9 cellular contexts compared by ENCODE assay signal in the genomic region with DNA sequence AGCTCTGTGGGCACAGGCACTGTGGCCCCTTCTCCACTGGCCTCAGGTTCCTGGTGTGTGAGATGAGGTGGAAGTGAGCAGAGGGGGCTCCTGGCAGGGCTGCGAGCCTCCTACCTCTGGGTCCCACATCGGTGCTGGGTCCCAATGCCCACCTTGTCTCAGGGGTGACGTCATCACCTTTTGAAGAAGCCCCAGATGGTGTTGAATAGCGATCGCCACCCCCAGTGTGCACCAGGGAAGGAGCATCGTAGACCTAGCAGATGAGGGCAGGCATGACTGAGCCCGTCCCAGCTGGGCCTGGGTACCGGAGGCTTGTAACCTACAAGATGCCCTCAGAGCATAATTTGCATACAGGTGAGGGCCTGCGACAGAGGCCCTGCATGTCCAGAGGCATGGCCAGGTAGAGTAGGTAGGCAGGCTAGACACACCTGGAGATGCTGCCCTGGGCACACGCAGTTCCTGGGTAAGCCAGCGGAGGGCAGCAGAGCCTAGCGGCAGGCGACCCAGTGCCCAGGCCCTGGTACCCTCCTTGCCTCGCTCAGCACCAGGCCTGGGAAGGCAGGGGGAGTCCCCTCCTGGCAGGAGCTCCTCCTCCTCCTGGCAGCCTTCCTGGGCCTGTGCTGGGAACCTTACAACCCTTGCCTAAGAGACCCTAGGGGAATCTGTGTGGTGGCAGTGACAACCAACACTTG. TPM values are rescaled to one million over a fixed set of nuclear protein-coding genes. Genes with fewer than 3 reads are reported as not detected.
DNase-seq lines count a peak whose midpoint lies in the region; ATAC-seq and TF ChIP-seq lines count a peak whose summit lies in the region.
"Had no signal": no experiment of that assay in that cellular context is flagged by ENCODE, and none has a peak within 500 bp of the region (broad histone marks: within the 10 kb centered on the region; RNA-seq: fewer than 3 reads in every experiment).

No MANE protein-coding gene starts in this region.

- H3K27ac ChIP-seq in heart right ventricle: no peak overlapping the region
- H3K27ac ChIP-seq: BLaER1 treated with 17β-estradiol and CSF1 and Interleukin-3, amounts not matched to agents 10 nM and 100 nM had no signal

- DNase-seq in NCI-H524 (lab: John Stamatoyannopoulos, UW): peak; percentile 28 to 77
- DNase-seq in NCI-H524 treated with DMSO at 0.1 percent for 48 hours (lab: John Stamatoyannopoulos, UW): no peak
- peak; percentile 41 to 70 for DNase-seq in SW 1271 (lab: John Stamatoyannopoulos, UW)
- DNase-seq in activated naive CD8-positive, alpha-beta T cell treated with anti-CD3 and anti-CD28 coated beads, Interleukin-2, amount 50 U/mL, for 16 hours (ENCODE audit: low read depth, low spot score): peak; percentile 53
- DNase-seq in heart right ventricle: peak; percentile 64 to 78
- DNase-seq in renal cortical epithelial cell (ENCODE audit: low read depth): peak; percentile 67

- peaks cover 3 to 20% (median 15%) of the 10 kb centered on the region in 9 donors for H3K4me1 ChIP-seq in heart right ventricle

- TF ChIP-seq CTCF in LNCAP (IDR thresholded peaks at IDR 0.05) (peak; percentile 99), heart right ventricle (IDR thresholded peaks at IDR 0.05) (peak in 8 of 9 donors; percentile 97 to 100 (median 99))

- ATAC-seq in heart right ventricle (peak; percentile 80 to 89 (median 83)), GM21515 (IDR thresholded peaks at IDR 0.05; ENCODE audit: unreplicated experiment) (no peak)

- H3K4me3 ChIP-seq in heart right ventricle: no peak overlapping the region
- H3K4me3 ChIP-seq: BLaER1 treated with 17β-estradiol and CSF1 and Interleukin-3, amounts not matched to agents 10 nM and 100 nM had no signal

- intact Hi-C loops in heart right ventricle (cut with DNase I): loop anchor here (1.0 to 10.0 kb wide), 9 partner anchors 344 to 571 kb away; a partner anchor contains a TSS

- no peaks in the 10 kb centered on the region for H3K9me3 ChIP-seq in heart right ventricle
- H3K9me3 ChIP-seq: BLaER1 treated with 17β-estradiol and CSF1 and Interleukin-3, amounts not matched to agents 10 nM and 100 nM had no signal

- peaks cover 0 to 5% (median 0%) of the 10 kb centered on the region in 7 donors for H3K27me3 ChIP-seq in heart right ventricle

- WGBS in heart right ventricle, 2 donors: 26 to 29% methylated on average over 14 of the region's 14 CpGs

- no peaks in the 10 kb centered on the region for H3K36me3 ChIP-seq in heart right ventricle
- H3K36me3 ChIP-seq: BLaER1 treated with 17β-estradiol and CSF1 and Interleukin-3, amounts not matched to agents 10 nM and 100 nM had no signal

RNA-seq across cellular contexts. Expression of a gene that starts 52.5 kb away (rescaled TPM):
- total RNA-seq in heart right ventricle (10 to 100 TPM in 2 of 10 donors, 1 to 10 TPM in 8; 4.8 to 13.0 (median 7.8) TPM), renal cortical epithelial cell (9.9 and 15.6 TPM in 2 replicates)
- 10 to 100 TPM in 1 of 2 donors, 1 to 10 TPM in 1; 3.4 to 19.2 TPM for polyA plus RNA-seq in heart right ventricle

RNA-seq across cellular contexts. Expression of a gene that starts 54.5 kb away (rescaled TPM):
- total RNA-seq in heart right ventricle (under 1 TPM in 9 of 10 donors, not detected in 1; 0.11 to 0.56 (median 0.18) TPM), renal cortical epithelial cell (0.05 TPM in 1 of 2 replicates, not detected in the other)
- under 1 TPM; 0.07 to 0.22 TPM for polyA plus RNA-seq in heart right ventricle
